Comparison of ENCODE assay signal across 17 cellular contexts in the genomic region with DNA sequence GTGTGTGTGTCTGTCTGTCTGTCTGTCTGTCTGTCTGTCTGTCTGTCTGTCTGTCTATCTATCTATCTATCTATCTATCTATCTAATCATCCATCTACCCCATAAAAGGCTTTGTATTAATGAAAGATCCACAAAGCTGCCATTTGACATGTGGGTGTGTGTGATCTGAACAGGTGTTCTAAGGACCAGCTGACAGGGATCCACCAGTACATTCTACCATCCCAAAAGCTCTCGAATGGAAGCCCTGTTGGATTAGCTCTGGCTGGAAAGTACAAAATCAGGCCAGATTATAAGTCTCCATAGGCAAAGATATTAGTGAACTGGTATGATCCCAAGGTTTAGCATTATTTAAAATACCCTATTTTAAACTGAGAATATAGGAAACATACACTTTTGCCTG.
DNase-seq lines count a peak whose midpoint lies in the region; ATAC-seq and TF ChIP-seq lines count a peak whose summit lies in the region.
"Had no signal": no experiment of that assay in that cellular context is flagged by ENCODE, and none has a peak within 500 bp of the region (broad histone marks: within the 10 kb centered on the region; RNA-seq: fewer than 3 reads in every experiment).

No MANE protein-coding gene starts in this region.

- H3K27ac ChIP-seq in SJCRH30 (no peak overlapping the region), PC-3 (ENCODE audit: low read length) (no peak overlapping the region)
- H3K27ac ChIP-seq: BLaER1, C4-2B had no signal

- H3K4me1 Mint-ChIP-seq in T-helper 17 cell (no peaks in the 10 kb centered on the region), memory B cell (no peaks in the 10 kb centered on the region)
- peaks cover 7 to 9% of the 10 kb centered on the region in 2 donors for H3K4me1 Mint-ChIP-seq in stimulated activated naive B cell treated with anti-CD40 and anti-IgM and Interleukin-4, amounts not matched to agents 10 μg/mL and 1 μg/mL and 100 μg/mL, for 72 hours
- H3K4me1 Mint-ChIP-seq: B cell had no signal

- no peaks in the 10 kb centered on the region for H3F3A ChIP-seq in PC-3 (ENCODE audit: low read length, unreplicated experiment)

- peak overlapping the region; percentile 16 for H3K27ac Mint-ChIP-seq in T-helper 17 cell
- H3K27ac Mint-ChIP-seq in memory B cell: peak overlapping the region; percentile 28
- H3K27ac Mint-ChIP-seq in stimulated activated naive B cell treated with anti-CD40 and anti-IgM and Interleukin-4, amounts not matched to agents 10 μg/mL and 1 μg/mL and 100 μg/mL, for 72 hours: peak overlapping the region; percentile 38
- H3K27ac Mint-ChIP-seq: B cell; CD4-positive, CD25-positive, alpha-beta regulatory T cell; CD8-positive, alpha-beta T cell; HFFc6 had no signal

- CTCF ChIA-PET in PC-3 (lab: Charles Lee): no interaction called here

- BruUV-seq in PC-3 (replicated peaks; lab: Mats Ljungman, UMichigan): no TSS peak

- no peaks in the 10 kb centered on the region for H3K9me3 ChIP-seq in SJCRH30 (replicated peaks)
- no peaks in the 10 kb centered on the region for H3K9me3 ChIP-seq in T-helper 17 cell (ENCODE audit: control insufficient read depth, low read length, poor library complexity, severe bottlenecking)
- no peaks in the 10 kb centered on the region for H3K9me3 ChIP-seq in PC-3 (ENCODE audit: low read length)
- H3K9me3 ChIP-seq: BLaER1, Caco-2, HAP-1 had no signal

- H3K27me3 ChIP-seq in SJCRH30 (no peaks in the 10 kb centered on the region), PC-3 (ENCODE audit: low read length) (no peaks in the 10 kb centered on the region)
- H3K27me3 ChIP-seq: BLaER1 had no signal

- no peak overlapping the region for H3K4me3 ChIP-seq in SJCRH30
- no peak overlapping the region for H3K4me3 ChIP-seq in PC-3 (ENCODE audit: low read length)
- H3K4me3 ChIP-seq: BLaER1, HAP-1 had no signal

- TF ChIP-seq CTCF in PC-3 (conservative IDR thresholded peaks at IDR 0.05; ENCODE audit: low read depth, low read length): no peak

- ATAC-seq in T-helper 17 cell (no peak), memory B cell (ENCODE audit: low read depth) (no peak), PC-3 (no peak)
- no peak for ATAC-seq in stimulated activated naive B cell treated with anti-CD40 and anti-IgM and Interleukin-4, amounts not matched to agents 10 μg/mL and 1 μg/mL and 100 μg/mL, for 72 hours (replicated peaks)
- ATAC-seq: CD8-positive, alpha-beta T cell had no signal

- no peaks in the 10 kb centered on the region for H3K9me3 Mint-ChIP-seq in memory B cell
- H3K9me3 Mint-ChIP-seq in stimulated activated naive B cell treated with anti-CD40 and anti-IgM and Interleukin-4, amounts not matched to agents 10 μg/mL and 1 μg/mL and 100 μg/mL, for 72 hours: no peaks in the 10 kb centered on the region
- H3K9me3 Mint-ChIP-seq: CD4-positive, CD25-positive, alpha-beta regulatory T cell; CD8-positive, alpha-beta T cell; HFFc6 had no signal

- H4K20me1 ChIP-seq in PC-3 (ENCODE audit: low read length): no peaks in the 10 kb centered on the region
- H4K20me1 ChIP-seq: BLaER1 had no signal

- 0 out of 2 replicates have a peak, but pooled peaks cover 2% of the 10 kb centered on the region for H3K36me3 ChIP-seq in SJCRH30
- no peaks in the 10 kb centered on the region for H3K36me3 ChIP-seq in PC-3 (ENCODE audit: low read depth, low read length)
- H3K36me3 ChIP-seq: HAP-1 had no signal

- H3K9me2 ChIP-seq in PC-3 (replicated peaks; ENCODE audit: low read length): no peaks in the 10 kb centered on the region

- peak; percentile 45 to 74 for DNase-seq in SJCRH30
- DNase-seq in T-helper 17 cell: no peak
- DNase-seq in memory B cell (ENCODE audit: low spot score in 2 of 2): no peak
- no peak for DNase-seq in stimulated activated naive B cell treated with anti-CD40 and anti-IgM and Interleukin-4, amounts not matched to agents 10 μg/mL and 1 μg/mL and 100 μg/mL, for 72 hours
- no peak for DNase-seq in AG08396 (ENCODE audit: low spot score)
- no peak for DNase-seq in PC-3
- DNase-seq: Caco-2; CD4-positive, CD25-positive, alpha-beta regulatory T cell; CD8-positive, alpha-beta T cell; DMS153; DND-41; GOT3; HFFc6 had no signal

- H2AFZ ChIP-seq in PC-3 (ENCODE audit: low read length): no peak overlapping the region

- H3K4me3 Mint-ChIP-seq in T-helper 17 cell: peak overlapping the region; percentile 21
- no peak overlapping the region for H3K4me3 Mint-ChIP-seq in memory B cell
- no peak overlapping the region for H3K4me3 Mint-ChIP-seq in stimulated activated naive B cell treated with anti-CD40 and anti-IgM and Interleukin-4, amounts not matched to agents 10 μg/mL and 1 μg/mL and 100 μg/mL, for 72 hours
- H3K4me3 Mint-ChIP-seq: B cell; CD4-positive, CD25-positive, alpha-beta regulatory T cell; CD8-positive, alpha-beta T cell; HFFc6 had no signal

- H3K36me3 Mint-ChIP-seq in T-helper 17 cell (ENCODE audit: low read depth): peaks cover 13% of the 10 kb centered on the region
- peaks cover 19% of the 10 kb centered on the region for H3K36me3 Mint-ChIP-seq in memory B cell
- H3K36me3 Mint-ChIP-seq in stimulated activated naive B cell treated with anti-CD40 and anti-IgM and Interleukin-4, amounts not matched to agents 10 μg/mL and 1 μg/mL and 100 μg/mL, for 72 hours: peaks cover 15 to 35% of the 10 kb centered on the region in 2 donors

- intact Hi-C loops in PC-3 (cut with micrococcal nuclease): loop anchor here (10.0 kb wide), 1 partner anchor 83 kb away; no protein-coding TSS in a partner anchor

- no peaks in the 10 kb centered on the region for H3K79me2 ChIP-seq in PC-3 (ENCODE audit: low read length)

- POLR2A ChIA-PET in PC-3 (lab: Charles Lee; ENCODE audit: unreplicated experiment): no interaction called here

- H3K9ac ChIP-seq in PC-3 (ENCODE audit: low read length): no peak overlapping the region
- H3K9ac ChIP-seq: BLaER1 had no signal

- no peak overlapping the region for H3K4me2 ChIP-seq in PC-3 (ENCODE audit: low read length)
- H3K4me2 ChIP-seq: BLaER1 had no signal

- H3K27me3 Mint-ChIP-seq in T-helper 17 cell (no peaks in the 10 kb centered on the region), memory B cell (no peaks in the 10 kb centered on the region)
- H3K27me3 Mint-ChIP-seq in stimulated activated naive B cell treated with anti-CD40 and anti-IgM and Interleukin-4, amounts not matched to agents 10 μg/mL and 1 μg/mL and 100 μg/mL, for 72 hours: no peaks in the 10 kb centered on the region
- H3K27me3 Mint-ChIP-seq: B cell; CD4-positive, CD25-positive, alpha-beta regulatory T cell had no signal

- H3K4me1 ChIP-seq in SJCRH30 (peaks cover 35% of the 10 kb centered on the region), PC-3 (ENCODE audit: insufficient read depth, low read length) (peaks cover 6% of the 10 kb centered on the region; the same call in 1 of the 2 replicates)
- H3K4me1 ChIP-seq: BLaER1, Caco-2, HAP-1 had no signal

Comparison
In these comparisons a context has a peak if more than half of its experiments do, and no peak if none do; other contexts are left out.
1. DNase-seq: peak in SJCRH30 (2 of 2); none in T-helper 17 cell (0 of 3), memory B cell (0 of 2), stimulated activated naive B cell treated with anti-CD40 and anti-IgM and Interleukin-4, amounts not matched to agents 10 μg/mL and 1 μg/mL and 100 μg/mL, for 72 hours (single experiment), AG08396 (single experiment) and PC-3 (single experiment).
2. Peak in every context shown above with its lines, with median percentiles within 50 percentile points of each other: H3K27ac Mint-ChIP-seq.